ENCODE assay signal across 29 cellular contexts in genomic region chr5:170441385-170441784, GRCh38. TPM values are rescaled to one million over a fixed set of nuclear protein-coding genes. Genes with fewer than 3 reads are reported as not detected.
"Had no signal": no experiment of that assay in that cellular context is flagged by ENCODE, and none has a peak within 500 bp of the region (broad histone marks: within the 10 kb centered on the region; RNA-seq: fewer than 3 reads in every experiment).

No MANE protein-coding gene starts in this region.

- H3K4me3 ChIP-seq: neural progenitor cell, ovary, psoas muscle, right lobe of liver, sigmoid colon, stomach, thoracic aorta, thyroid gland, tibial nerve, upper lobe of right lung, uterus had no signal

- H3K9me3 Mint-ChIP-seq: natural killer cell; nephron; neural progenitor cell; stimulated activated effector memory CD8-positive, alpha-beta T cell treated with anti-CD3 and anti-CD28 coated beads, Interleukin-12 subunit alpha, Interleukin-12 subunit beta, amount 100 ng/mL, for 72 hours; stimulated activated naive B cell treated with anti-CD40 and anti-IgM and Interleukin-4, amounts not matched to agents 10 μg/mL and 1 μg/mL and 100 μg/mL, for 72 hours; stimulated activated naive CD8-positive, alpha-beta T cell treated with anti-CD3 and anti-CD28 coated beads, Interleukin-15, Interleukin-2, amounts not matched to agents 100 ng/mL and 50 ng/mL, for 24 hours had no signal

- DNase-seq: naive thymus-derived CD4-positive, alpha-beta T cell; natural killer cell; occipital lobe; ovary; psoas muscle; right lobe of liver; sigmoid colon; small intestine; stimulated activated CD4-positive, alpha-beta T cell treated with anti-CD3 and anti-CD28 coated beads, Interleukin-15, amount 100 ng/mL, for 24 hours; stimulated activated CD4-positive, alpha-beta T cell treated with anti-CD3 and anti-CD28 coated beads, Interleukin-2, amount 100 ng/mL, for 24 hours; stimulated activated CD4-positive, alpha-beta T cell treated with anti-CD3 and anti-CD28 coated beads, Interleukin-2, amount 100 ng/mL, for 48 hours; stimulated activated CD4-positive, alpha-beta T cell treated with anti-CD3 and anti-CD28 coated beads, Interleukin-4, amount 100 ng/mL, for 24 hours; stimulated activated naive B cell treated with anti-CD40 and anti-IgM and Interleukin-4, amounts not matched to agents 10 μg/mL and 1 μg/mL and 100 μg/mL, for 72 hours; stimulated activated naive CD4-positive, alpha-beta T cell treated with Interleukin-2 at 50 U/mL for 16 hours; stomach; thyroid gland; trophoblast cell; upper lobe of right lung; uterus had no signal

- H3K4me3 Mint-ChIP-seq: naive thymus-derived CD4-positive, alpha-beta T cell; natural killer cell; nephron; neural progenitor cell; stimulated activated effector memory CD8-positive, alpha-beta T cell treated with anti-CD3 and anti-CD28 coated beads, Interleukin-12 subunit alpha, Interleukin-12 subunit beta, amount 100 ng/mL, for 72 hours; stimulated activated naive B cell treated with anti-CD40 and anti-IgM and Interleukin-4, amounts not matched to agents 10 μg/mL and 1 μg/mL and 100 μg/mL, for 72 hours; stimulated activated naive CD8-positive, alpha-beta T cell treated with anti-CD3 and anti-CD28 coated beads, Interleukin-15, Interleukin-2, amounts not matched to agents 100 ng/mL and 50 ng/mL, for 24 hours had no signal

- H3K27ac Mint-ChIP-seq: natural killer cell; nephron; progenitor cell of endocrine pancreas; stimulated activated effector memory CD8-positive, alpha-beta T cell treated with anti-CD3 and anti-CD28 coated beads, Interleukin-12 subunit alpha, Interleukin-12 subunit beta, amount 100 ng/mL, for 72 hours; stimulated activated naive B cell treated with anti-CD40 and anti-IgM and Interleukin-4, amounts not matched to agents 10 μg/mL and 1 μg/mL and 100 μg/mL, for 72 hours; stimulated activated naive CD8-positive, alpha-beta T cell treated with anti-CD3 and anti-CD28 coated beads, Interleukin-15, Interleukin-2, amounts not matched to agents 100 ng/mL and 50 ng/mL, for 24 hours had no signal

- H3K27me3 ChIP-seq: neural progenitor cell, ovary, right lobe of liver, sigmoid colon, stomach, thyroid gland, tibial nerve, upper lobe of right lung, uterus had no signal

- H3K27me3 Mint-ChIP-seq: naive thymus-derived CD4-positive, alpha-beta T cell; stimulated activated naive B cell treated with anti-CD40 and anti-IgM and Interleukin-4, amounts not matched to agents 10 μg/mL and 1 μg/mL and 100 μg/mL, for 72 hours; stimulated activated naive CD8-positive, alpha-beta T cell treated with anti-CD3 and anti-CD28 coated beads, Interleukin-15, Interleukin-2, amounts not matched to agents 100 ng/mL and 50 ng/mL, for 24 hours had no signal

- H3K27ac ChIP-seq: neural progenitor cell, ovary, parathyroid adenoma, psoas muscle, right lobe of liver, sigmoid colon, stomach, thoracic aorta, thyroid gland, tibial nerve, upper lobe of right lung, uterus had no signal

- ATAC-seq: naive thymus-derived CD4-positive, alpha-beta T cell; natural killer cell; psoas muscle; right lobe of liver; stimulated activated effector memory CD8-positive, alpha-beta T cell treated with anti-CD3 and anti-CD28 coated beads, Interleukin-12 subunit alpha, Interleukin-12 subunit beta, amount 100 ng/mL, for 72 hours; stimulated activated naive B cell treated with anti-CD40 and anti-IgM and Interleukin-4, amounts not matched to agents 10 μg/mL and 1 μg/mL and 100 μg/mL, for 72 hours; upper lobe of right lung had no signal

- H3K36me3 Mint-ChIP-seq: naive thymus-derived CD4-positive, alpha-beta T cell; natural killer cell; neural progenitor cell; stimulated activated effector memory CD8-positive, alpha-beta T cell treated with anti-CD3 and anti-CD28 coated beads, Interleukin-12 subunit alpha, Interleukin-12 subunit beta, amount 100 ng/mL, for 72 hours; stimulated activated naive B cell treated with anti-CD40 and anti-IgM and Interleukin-4, amounts not matched to agents 10 μg/mL and 1 μg/mL and 100 μg/mL, for 72 hours had no signal

- H3K4me1 ChIP-seq: parathyroid adenoma, psoas muscle, right lobe of liver, sigmoid colon, stomach, thyroid gland, tibial nerve, upper lobe of right lung, uterus had no signal

- H3K9me3 ChIP-seq: ovary, psoas muscle, right lobe of liver, sigmoid colon, stomach, thoracic aorta, thyroid gland, tibial nerve, upper lobe of right lung, uterus had no signal

- H3K36me3 ChIP-seq: neural progenitor cell, ovary, right lobe of liver, sigmoid colon, stomach, thoracic aorta, thyroid gland, tibial nerve, upper lobe of right lung, uterus had no signal

RNA-seq across cellular contexts. Expression of gene KCNMB1, which starts 52.2 kb away (rescaled TPM):
- total RNA-seq: progenitor cell of endocrine pancreas, renal cortical epithelial cell had no signal
- polyA plus RNA-seq: naive thymus-derived CD4-positive, alpha-beta T cell; neural cell had no signal
